In the genomic region with DNA sequence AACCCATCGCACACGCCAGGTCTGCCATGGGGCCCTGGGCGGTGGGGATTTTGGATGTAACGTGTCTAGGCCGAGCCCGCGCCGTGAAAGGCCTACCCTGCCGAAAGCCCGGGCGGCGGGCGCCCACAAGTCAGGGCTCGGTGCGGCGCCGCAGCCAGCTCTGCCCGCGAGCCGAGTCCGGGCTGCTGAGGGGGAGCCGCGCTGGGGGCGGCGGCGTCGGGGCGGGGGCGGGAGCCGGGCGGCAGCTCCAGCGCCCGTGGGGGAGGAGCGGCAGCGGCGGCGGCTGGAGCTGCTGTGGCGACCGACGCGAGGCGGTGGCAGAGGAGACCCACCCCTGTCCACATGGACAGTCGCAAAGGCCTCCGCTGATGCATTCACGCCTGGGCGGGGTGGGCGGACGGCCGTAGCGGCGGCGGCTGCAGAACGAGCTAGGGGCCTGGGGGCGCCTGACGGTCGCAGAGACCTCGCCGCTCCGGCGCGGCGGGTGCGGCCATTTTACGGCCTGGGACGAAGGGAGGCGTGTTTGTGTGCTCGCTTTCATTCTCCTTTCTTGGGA, we compare ENCODE assay signal across 8 cellular contexts. TPM values are rescaled to one million over a fixed set of nuclear protein-coding genes. Genes with fewer than 3 reads are reported as not detected.
DNase-seq lines count a peak whose midpoint lies in the region; ATAC-seq, FAIRE-seq and TF ChIP-seq lines count a peak whose summit lies in the region.

A gene with protein sequence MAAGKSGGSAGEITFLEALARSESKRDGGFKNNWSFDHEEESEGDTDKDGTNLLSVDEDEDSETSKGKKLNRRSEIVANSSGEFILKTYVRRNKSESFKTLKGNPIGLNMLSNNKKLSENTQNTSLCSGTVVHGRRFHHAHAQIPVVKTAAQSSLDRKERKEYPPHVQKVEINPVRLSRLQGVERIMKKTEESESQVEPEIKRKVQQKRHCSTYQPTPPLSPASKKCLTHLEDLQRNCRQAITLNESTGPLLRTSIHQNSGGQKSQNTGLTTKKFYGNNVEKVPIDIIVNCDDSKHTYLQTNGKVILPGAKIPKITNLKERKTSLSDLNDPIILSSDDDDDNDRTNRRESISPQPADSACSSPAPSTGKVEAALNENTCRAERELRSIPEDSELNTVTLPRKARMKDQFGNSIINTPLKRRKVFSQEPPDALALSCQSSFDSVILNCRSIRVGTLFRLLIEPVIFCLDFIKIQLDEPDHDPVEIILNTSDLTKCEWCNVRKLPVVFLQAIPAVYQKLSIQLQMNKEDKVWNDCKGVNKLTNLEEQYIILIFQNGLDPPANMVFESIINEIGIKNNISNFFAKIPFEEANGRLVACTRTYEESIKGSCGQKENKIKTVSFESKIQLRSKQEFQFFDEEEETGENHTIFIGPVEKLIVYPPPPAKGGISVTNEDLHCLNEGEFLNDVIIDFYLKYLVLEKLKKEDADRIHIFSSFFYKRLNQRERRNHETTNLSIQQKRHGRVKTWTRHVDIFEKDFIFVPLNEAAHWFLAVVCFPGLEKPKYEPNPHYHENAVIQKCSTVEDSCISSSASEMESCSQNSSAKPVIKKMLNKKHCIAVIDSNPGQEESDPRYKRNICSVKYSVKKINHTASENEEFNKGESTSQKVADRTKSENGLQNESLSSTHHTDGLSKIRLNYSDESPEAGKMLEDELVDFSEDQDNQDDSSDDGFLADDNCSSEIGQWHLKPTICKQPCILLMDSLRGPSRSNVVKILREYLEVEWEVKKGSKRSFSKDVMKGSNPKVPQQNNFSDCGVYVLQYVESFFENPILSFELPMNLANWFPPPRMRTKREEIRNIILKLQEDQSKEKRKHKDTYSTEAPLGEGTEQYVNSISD (plus strand): TSS at position 273 of the 556 bp plus-strand sequence. CDS start 645 bp downstream, outside the sequence.

- CTCF ChIA-PET in A673 (lab: Charles Lee), result interaction anchor here (0.6 kb wide), 1 partner anchor 1270 kb away, joined by 4 read pairs; no protein-coding TSS in a partner anchor

- H3K27ac ChIP-seq in A673 (ENCODE audit: low read depth, low read length, poor library complexity, severe bottlenecking) (peak within 1 kb of the TSS; percentile 100), kidney (ENCODE audit: low read depth in 2 of 2, low read length in 2 of 2) (peak within 1 kb of the TSS; percentile 97)

- peak within 1 kb of the TSS; percentile 99 for H3K27ac Mint-ChIP-seq in central memory CD8-positive, alpha-beta T cell (ENCODE audit: low read depth)

- H3K4me1 ChIP-seq in A673 (ENCODE audit: insufficient read depth, low read length, poor library complexity, severe bottlenecking) (peaks cover 11% of the 10 kb centered on the region), kidney (ENCODE audit: control insufficient read depth in 1 of 2, insufficient read depth in 1 of 2, low read depth in 1 of 2, low read length in 2 of 2) (peaks cover 0 to 4% of the 10 kb centered on the region in 2 donors)

- peaks cover 20% of the 10 kb centered on the region for H3K36me3 Mint-ChIP-seq in central memory CD8-positive, alpha-beta T cell (ENCODE audit: insufficient read depth)

- no peak for TF ChIP-seq CTCF in A673 (conservative IDR thresholded peaks at IDR 0.05; ENCODE audit: low read depth, low read length)
- no peak for TF ChIP-seq CTCF in kidney (IDR thresholded peaks at IDR 0.05; ENCODE audit: borderline replicate concordance, extremely low read depth, insufficient read depth)

- no peak for FAIRE-seq in kidney (lab: Jason Lieb, UNC)

- H3K27me3 Mint-ChIP-seq in central memory CD8-positive, alpha-beta T cell, result no peaks in the 10 kb centered on the region

- H3K36me3 ChIP-seq in A673 (ENCODE audit: insufficient read depth, low read length, poor library complexity, severe bottlenecking) (no peaks in the 10 kb centered on the region), kidney (ENCODE audit: control insufficient read depth in 1 of 2, insufficient read depth in 2 of 2, low read length in 2 of 2) (no peaks in the 10 kb centered on the region)

- no peaks in the 10 kb centered on the region for H3K27me3 ChIP-seq in A673 (replicated peaks; ENCODE audit: insufficient read depth, low read depth, low read length, poor library complexity)

- H3K4me1 Mint-ChIP-seq in central memory CD8-positive, alpha-beta T cell, result peaks cover 45% of the 10 kb centered on the region

- no TSS peak for BruUV-seq in A673 (replicated peaks; lab: Mats Ljungman, UMichigan)

- H3K9me3 Mint-ChIP-seq in central memory CD8-positive, alpha-beta T cell, result no peaks in the 10 kb centered on the region

- H3K9me3 ChIP-seq in A673 (ENCODE audit: low read depth, low read length, poor library complexity, severe bottlenecking), result no peaks in the 10 kb centered on the region
- no peaks in the 10 kb centered on the region for H3K9me3 ChIP-seq in kidney (ENCODE audit: control insufficient read depth in 1 of 2, low read length in 2 of 2)

- peak within 1 kb of the TSS; percentile 99 for H3K4me3 Mint-ChIP-seq in central memory CD8-positive, alpha-beta T cell

- intact Hi-C loops in A673 (cut with micrococcal nuclease; ENCODE audit: unreplicated experiment), result no loop called here
- intact Hi-C loops in kidney (cut with DNase I), result no loop called here

- ATAC-seq in GM18517 (IDR thresholded peaks at IDR 0.05; ENCODE audit: unreplicated experiment), result peak; percentile 63
- peak; percentile 54 for ATAC-seq in HG03025 (IDR thresholded peaks at IDR 0.05; ENCODE audit: low FRiP score, unreplicated experiment)
- ATAC-seq in central memory CD8-positive, alpha-beta T cell (replicated peaks; ENCODE audit: extremely low read depth, poor library complexity, severe bottlenecking), result peak; percentile 71

- POLR2A ChIA-PET in A673 (lab: Charles Lee; ENCODE audit: low non-redundant PET), result no interaction called here

- H3K9ac ChIP-seq in kidney (ENCODE audit: low read length in 2 of 2), result peak within 1 kb of the TSS; percentile 96 to 99

- DNase-seq in A673 (ENCODE audit: low spot score) (peak; percentile 87), NCI-H2196 treated with DMSO at 0.1 percent for 48 hours (lab: John Stamatoyannopoulos, UW; ENCODE audit: unreplicated experiment) (peak; percentile 34), kidney (peak; percentile 95)
- peak; percentile 79 for DNase-seq in activated CD4-positive, CD25-positive, alpha-beta regulatory T cell treated with anti-CD3 and anti-CD28 coated beads, Interleukin-2, amount 50 U/mL, for 72 hours
- DNase-seq in central memory CD8-positive, alpha-beta T cell (ENCODE audit: low spot score in 2 of 2), result peak; percentile 62 to 67
- peak; percentile 49 to 61 for DNase-seq in stimulated activated CD4-positive, alpha-beta T cell treated with anti-CD3 and anti-CD28 coated beads, Interleukin-15, amount 100 ng/mL, for 1 hour (ENCODE audit: low read depth in 1 of 2, low spot score in 1 of 2)

- H3K4me3 ChIP-seq in A673 (ENCODE audit: low read depth, low read length, poor library complexity, severe bottlenecking) (peak within 1 kb of the TSS; percentile 90), kidney (ENCODE audit: low read length in 2 of 2) (peak within 1 kb of the TSS; percentile 74 to 80)

RNA-seq across cellular contexts. Expression of the gene that starts here (rescaled TPM):
- total RNA-seq in A673 (2021) (92.7 and 103 TPM in 2 replicates), kidney (99.3 TPM)
- 28.8 TPM for polyA plus RNA-seq in kidney (ENCODE audit: insufficient read depth, low read depth, low replicate concordance)

Comparison
In these comparisons a context has a peak if more than half of its experiments do, and no peak if none do; other contexts are left out.
1. Peak in every context shown above with its lines: DNase-seq, ATAC-seq, H3K4me3 ChIP-seq and H3K27ac ChIP-seq.
2. DNase-seq: peak in every context shown above with its lines; median percentile 95 in kidney; 87 in A673; 79 in activated CD4-positive, CD25-positive, alpha-beta regulatory T cell treated with anti-CD3 and anti-CD28 coated beads, Interleukin-2, amount 50 U/mL, for 72 hours; 64 in central memory CD8-positive, alpha-beta T cell; 55 in stimulated activated CD4-positive, alpha-beta T cell treated with anti-CD3 and anti-CD28 coated beads, Interleukin-15, amount 100 ng/mL, for 1 hour; 34 in NCI-H2196 treated with DMSO at 0.1 percent for 48 hours.